Comparison of ENCODE assay signal across 18 cellular contexts in genomic region chr17:77217136-77217535, GRCh38.
"Had no signal": no experiment of that assay in that cellular context is flagged by ENCODE, and none has a peak within 500 bp of the region (broad histone marks: within the 10 kb centered on the region; RNA-seq: fewer than 3 reads in every experiment).

No MANE protein-coding gene starts in this region.

- DNase-seq: cortex of kidney; effector memory CD4-positive, alpha-beta T cell; gastrocnemius medialis; hypothalamus; kidney glomerular epithelial cell; mammary epithelial cell; naive thymus-derived CD4-positive, alpha-beta T cell; ovary; stimulated activated CD4-positive, alpha-beta T cell treated with anti-CD3 and anti-CD28 coated beads, Interleukin-4, amount 100 ng/mL, for 1 hour; stimulated activated CD8-positive, alpha-beta memory T cell treated with anti-CD3 and anti-CD28 coated beads, Interleukin-4, amount 100 ng/mL, for 48 hours; stimulated activated naive CD8-positive, alpha-beta T cell treated with anti-CD3 and anti-CD28 coated beads, Interleukin-15, Interleukin-2, amounts not matched to agents 100 U/mL and 50 U/mL, for 24 hours had no signal

- H3K27ac ChIP-seq: epithelial cell of prostate, esophagus muscularis mucosa, heart right ventricle, ovary, right lobe of liver had no signal

- H3K4me3 ChIP-seq: esophagus muscularis mucosa, gastrocnemius medialis, heart right ventricle, ovary, right lobe of liver, tibial nerve had no signal

- H3K27me3 ChIP-seq: esophagus muscularis mucosa, gastrocnemius medialis, heart right ventricle, ovary, right lobe of liver, tibial nerve had no signal

- H3K4me1 Mint-ChIP-seq: stimulated activated effector memory CD8-positive, alpha-beta T cell treated with anti-CD3 and anti-CD28 coated beads, Interleukin-12 subunit alpha, Interleukin-12 subunit beta, amount 100 ng/mL, for 72 hours had no signal

- H3K4me3 Mint-ChIP-seq: naive thymus-derived CD4-positive, alpha-beta T cell; stimulated activated effector memory CD8-positive, alpha-beta T cell treated with anti-CD3 and anti-CD28 coated beads, Interleukin-12 subunit alpha, Interleukin-12 subunit beta, amount 100 ng/mL, for 72 hours had no signal

- H3K4me1 ChIP-seq: right lobe of liver had no signal

- H3K36me3 ChIP-seq: ovary had no signal

- H3K9me3 ChIP-seq: esophagus muscularis mucosa, gastrocnemius medialis, heart right ventricle, ovary, right lobe of liver, tibial nerve had no signal

- H3K27me3 Mint-ChIP-seq: naive thymus-derived CD4-positive, alpha-beta T cell had no signal

- ATAC-seq: gastrocnemius medialis; left lobe of liver; naive thymus-derived CD4-positive, alpha-beta T cell; stimulated activated effector memory CD8-positive, alpha-beta T cell treated with anti-CD3 and anti-CD28 coated beads, Interleukin-12 subunit alpha, Interleukin-12 subunit beta, amount 100 ng/mL, for 72 hours; stimulated activated naive CD8-positive, alpha-beta T cell treated with anti-CD3 and anti-CD28 coated beads, Interleukin-15, Interleukin-2, amounts not matched to agents 100 U/mL and 50 U/mL, for 24 hours had no signal

- H3K9me3 Mint-ChIP-seq: naive thymus-derived CD4-positive, alpha-beta T cell; stimulated activated effector memory CD8-positive, alpha-beta T cell treated with anti-CD3 and anti-CD28 coated beads, Interleukin-12 subunit alpha, Interleukin-12 subunit beta, amount 100 ng/mL, for 72 hours had no signal
